In the genomic region with DNA sequence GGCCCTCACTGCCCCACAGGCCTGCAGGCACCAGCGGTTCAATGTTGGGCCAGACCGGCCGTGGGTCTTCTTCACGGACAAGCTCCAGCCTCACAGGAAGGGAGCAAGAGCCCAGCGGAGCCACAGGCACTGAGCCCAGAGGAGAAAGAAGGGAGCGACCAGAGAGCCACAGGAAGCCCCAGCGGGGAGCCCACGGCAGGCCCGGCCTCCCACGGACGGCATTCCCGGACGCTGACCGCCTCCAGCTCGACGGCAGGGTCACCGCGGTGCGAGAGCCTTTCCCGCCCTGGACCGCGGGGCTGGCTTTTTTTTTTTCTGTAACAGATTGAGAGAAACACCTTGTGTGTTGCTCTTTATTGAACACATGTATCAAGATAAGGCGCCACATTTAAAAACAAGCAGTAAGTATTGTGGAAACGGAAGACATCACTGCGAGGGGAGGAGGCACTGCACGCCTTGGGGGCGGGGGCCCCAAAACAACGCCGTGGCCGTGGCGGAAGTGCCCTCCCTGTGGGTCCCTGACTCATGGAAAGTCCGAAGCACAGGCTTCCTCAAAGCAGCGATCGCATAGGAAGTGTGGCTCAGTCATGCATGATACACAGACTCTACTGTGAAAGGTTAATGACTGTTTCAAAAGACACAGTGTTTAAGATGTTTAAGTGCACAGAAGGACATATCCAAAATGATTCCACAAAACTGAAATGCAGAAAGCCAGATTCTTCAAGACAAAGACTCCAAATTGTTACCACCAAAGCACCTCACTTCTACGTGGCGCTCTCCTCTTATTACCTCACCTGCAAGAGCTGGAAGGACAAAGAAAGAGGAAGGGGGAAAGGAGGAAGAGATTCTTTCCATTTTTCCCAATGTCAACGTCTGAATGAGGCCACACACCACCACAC, we compare ENCODE assay signal across 8 cellular contexts. TPM values are rescaled to one million over a fixed set of nuclear protein-coding genes. Genes with fewer than 3 reads are reported as not detected.
DNase-seq lines count a peak whose midpoint lies in the region; ATAC-seq and TF ChIP-seq lines count a peak whose summit lies in the region.

No MANE protein-coding gene starts in this region.

- CTCF ChIA-PET in activated CD4-positive, alpha-beta memory T cell treated with anti-CD3 and anti-CD28 coated beads for 36 hours (lab: Charles Lee), result interaction anchor here (1.3 to 1.5 kb wide), 2 partner anchors 61 to 63 kb away, joined by 3 to 4 read pairs; no protein-coding TSS in a partner anchor

- intact Hi-C loops in activated CD4-positive, alpha-beta memory T cell treated with anti-CD3 and anti-CD28 coated beads for 36 hours (cut with micrococcal nuclease), result loop anchor here (1.0 to 10.0 kb wide), 7 partner anchors 11 to 314 kb away; no protein-coding TSS in a partner anchor

- peaks cover 26% of the 10 kb centered on the region for H3K36me3 Mint-ChIP-seq in activated CD4-positive, alpha-beta memory T cell treated with anti-CD3 and anti-CD28 coated beads for 36 hours
- peaks cover 19% of the 10 kb centered on the region for H3K36me3 Mint-ChIP-seq in endothelial cell (ENCODE audit: low read depth, unreplicated experiment)
- H3K36me3 Mint-ChIP-seq in naive thymus-derived CD8-positive, alpha-beta T cell, result peaks cover 17 to 32% (median 18%) of the 10 kb centered on the region in 3 donors

- no peak for TF ChIP-seq CTCF in endothelial cell (IDR thresholded peaks at IDR 0.05; ENCODE audit: unreplicated experiment)

- H3K4me1 Mint-ChIP-seq in activated CD4-positive, alpha-beta memory T cell treated with anti-CD3 and anti-CD28 coated beads for 36 hours (ENCODE audit: low read depth), result peaks cover 66% of the 10 kb centered on the region
- peaks cover 53% of the 10 kb centered on the region for H3K4me1 Mint-ChIP-seq in endothelial cell (ENCODE audit: unreplicated experiment)
- H3K4me1 Mint-ChIP-seq in naive thymus-derived CD8-positive, alpha-beta T cell, result peaks cover 46 to 76% (median 63%) of the 10 kb centered on the region in 4 donors

- H3K27ac Mint-ChIP-seq in activated CD4-positive, alpha-beta memory T cell treated with anti-CD3 and anti-CD28 coated beads for 36 hours, result peak overlapping the region; percentile 93
- H3K27ac Mint-ChIP-seq in endothelial cell (ENCODE audit: unreplicated experiment), result peak overlapping the region; percentile 93
- peak overlapping the region; percentile 88 to 100 (median 98) for H3K27ac Mint-ChIP-seq in naive thymus-derived CD8-positive, alpha-beta T cell

- H3K4me3 Mint-ChIP-seq in activated CD4-positive, alpha-beta memory T cell treated with anti-CD3 and anti-CD28 coated beads for 36 hours, result peak overlapping the region; percentile 97
- no peak overlapping the region for H3K4me3 Mint-ChIP-seq in endothelial cell (ENCODE audit: unreplicated experiment)
- peak overlapping the region; percentile 94 to 100 (median 98) for H3K4me3 Mint-ChIP-seq in naive thymus-derived CD8-positive, alpha-beta T cell

- DNase-seq in DMS79 treated with DMSO at 0.1 percent for 48 hours (lab: John Stamatoyannopoulos, UW) (peak; percentile 66), KG1 (lab: John Stamatoyannopoulos, UW) (peak; percentile 84), endothelial cell (ENCODE audit: low spot score) (no peak), NCI-H1436 (lab: John Stamatoyannopoulos, UW) (no peak)
- peak; percentile 96 for DNase-seq in activated CD4-positive, alpha-beta memory T cell treated with anti-CD3 and anti-CD28 coated beads for 36 hours
- DNase-seq in naive thymus-derived CD8-positive, alpha-beta T cell, result peak; percentile 75 to 95 (median 84)
- peak; percentile 91 for DNase-seq in stimulated activated naive CD8-positive, alpha-beta T cell treated with anti-CD3 and anti-CD28 coated beads, Interleukin-15, Interleukin-2, amounts not matched to agents 100 U/mL and 50 U/mL, for 24 hours

- ATAC-seq in GM21723 (IDR thresholded peaks at IDR 0.05; ENCODE audit: unreplicated experiment), result peak; percentile 54
- ATAC-seq in naive thymus-derived CD8-positive, alpha-beta T cell, result peak; percentile 41 to 53
- ATAC-seq in stimulated activated naive CD8-positive, alpha-beta T cell treated with anti-CD3 and anti-CD28 coated beads, Interleukin-15, Interleukin-2, amounts not matched to agents 100 U/mL and 50 U/mL, for 24 hours, result peak; percentile 70

- no peaks in the 10 kb centered on the region for H3K27me3 Mint-ChIP-seq in activated CD4-positive, alpha-beta memory T cell treated with anti-CD3 and anti-CD28 coated beads for 36 hours
- peaks cover 30% of the 10 kb centered on the region for H3K27me3 Mint-ChIP-seq in endothelial cell (ENCODE audit: unreplicated experiment)
- H3K27me3 Mint-ChIP-seq in naive thymus-derived CD8-positive, alpha-beta T cell, result peaks cover 0 to 2% (median 0%) of the 10 kb centered on the region in 5 donors

- POLR2A ChIA-PET in activated CD4-positive, alpha-beta memory T cell treated with anti-CD3 and anti-CD28 coated beads for 36 hours (lab: Charles Lee), result interaction anchor here (0.9 to 2.0 kb wide), 5 partner anchors 13 to 64 kb away, joined by 3 to 7 read pairs (median 5); no protein-coding TSS in a partner anchor
- POLR2A ChIA-PET in naive thymus-derived CD8-positive, alpha-beta T cell (lab: Charles Lee), result interaction anchor here (1.1 to 13.0 kb wide), 17 partner anchors 7 to 98 kb away, joined by 3 to 207 read pairs (median 16); no protein-coding TSS in a partner anchor

- H3K9me3 Mint-ChIP-seq in activated CD4-positive, alpha-beta memory T cell treated with anti-CD3 and anti-CD28 coated beads for 36 hours, result peaks cover 10% of the 10 kb centered on the region
- H3K9me3 Mint-ChIP-seq in endothelial cell (ENCODE audit: unreplicated experiment), result no peaks in the 10 kb centered on the region
- peaks cover 0 to 3% (median 0%) of the 10 kb centered on the region in 9 donors for H3K9me3 Mint-ChIP-seq in naive thymus-derived CD8-positive, alpha-beta T cell

RNA-seq across cellular contexts. Expression of a gene that starts 3.5 kb away (rescaled TPM):
- total RNA-seq in activated CD4-positive, alpha-beta memory T cell treated with anti-CD3 and anti-CD28 coated beads for 36 hours, result 10 to 100 TPM; 45.9 to 49.3 TPM
- 34.0 TPM for total RNA-seq in endothelial cell (ENCODE audit: unreplicated experiment)
- total RNA-seq in naive thymus-derived CD8-positive, alpha-beta T cell, result 100 to 1,000 TPM; 194 to 196 TPM
- 100 to 1,000 TPM in 2 of 3 donors, 10 to 100 TPM in 1; 62.2 to 169 (median 105) TPM for polyA plus RNA-seq in naive thymus-derived CD8-positive, alpha-beta T cell

RNA-seq across cellular contexts. Expression of a gene that starts 50.2 kb away (rescaled TPM):
- not detected for total RNA-seq in activated CD4-positive, alpha-beta memory T cell treated with anti-CD3 and anti-CD28 coated beads for 36 hours
- total RNA-seq in endothelial cell (ENCODE audit: unreplicated experiment), result not detected
- 1 to 10 TPM; 1.5 to 2.0 TPM for total RNA-seq in naive thymus-derived CD8-positive, alpha-beta T cell
- polyA plus RNA-seq in naive thymus-derived CD8-positive, alpha-beta T cell, result 1 to 10 TPM; 2.6 to 4.8 (median 3.7) TPM

Comparison
In these comparisons a context has a peak if more than half of its experiments do, and no peak if none do; other contexts are left out.
1. DNase-seq: peak in DMS79 treated with DMSO at 0.1 percent for 48 hours (single experiment), KG1 (single experiment), activated CD4-positive, alpha-beta memory T cell treated with anti-CD3 and anti-CD28 coated beads for 36 hours (single experiment), naive thymus-derived CD8-positive, alpha-beta T cell (10 of 10) and stimulated activated naive CD8-positive, alpha-beta T cell treated with anti-CD3 and anti-CD28 coated beads, Interleukin-15, Interleukin-2, amounts not matched to agents 100 U/mL and 50 U/mL, for 24 hours (single experiment); none in endothelial cell (single experiment) and NCI-H1436 (single experiment).
2. Peak in every context shown above with its lines, with median percentiles within 50 percentile points of each other: ATAC-seq and H3K27ac Mint-ChIP-seq.